ENCODE assay signal across 12 cellular contexts in the genomic region with DNA sequence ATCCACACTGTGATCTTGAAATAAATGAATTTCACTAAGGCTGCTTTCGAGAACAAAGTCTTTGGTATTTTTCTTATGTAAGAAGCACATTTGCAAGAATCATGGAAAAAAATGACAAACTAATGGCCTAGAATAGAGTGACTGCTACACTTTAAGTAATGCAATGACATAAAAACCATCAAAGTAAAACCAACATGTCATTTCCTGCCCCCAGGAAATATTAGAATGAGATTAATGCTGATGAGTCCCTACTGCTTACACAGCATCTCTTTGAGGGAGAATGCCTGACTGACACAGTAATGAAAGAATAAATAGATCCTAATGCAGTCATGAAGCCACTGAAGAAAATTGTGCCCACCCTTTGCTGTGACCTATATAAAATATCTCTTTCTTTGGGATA.
"Had no signal": no experiment of that assay in that cellular context is flagged by ENCODE, and none has a peak within 500 bp of the region (broad histone marks: within the 10 kb centered on the region; RNA-seq: fewer than 3 reads in every experiment).

No MANE protein-coding gene starts in this region.

- H3K27ac ChIP-seq: neutrophil, tibial nerve had no signal

- H3K27me3 ChIP-seq: neutrophil, tibial nerve had no signal

- DNase-seq: activated CD4-positive, alpha-beta T cell treated with anti-CD3 and anti-CD28 coated beads, Interleukin-2, amount 50 U/mL, for 4 hours; activated CD4-positive, CD25-positive, alpha-beta regulatory T cell treated with anti-CD3 and anti-CD28 coated beads, Interleukin-2, amount 50 U/mL, for 72 hours; activated T-cell treated with anti-CD3 and anti-CD28 coated beads, Interleukin-2, amount 50 U/mL, for 1 hour; endodermal cell; erythroblast; hypothalamus; naive thymus-derived CD4-positive, alpha-beta T cell; posterior cingulate gyrus; right cardiac atrium; stimulated activated naive B cell treated with anti-CD40 and anti-IgM and Interleukin-4, amounts not matched to agents 10 μg/mL and 1 μg/mL and 100 μg/mL, for 72 hours had no signal

- H3K4me3 ChIP-seq: tibial nerve had no signal

- ATAC-seq: naive thymus-derived CD4-positive, alpha-beta T cell; right cardiac atrium; stimulated activated naive B cell treated with anti-CD40 and anti-IgM and Interleukin-4, amounts not matched to agents 10 μg/mL and 1 μg/mL and 100 μg/mL, for 72 hours had no signal

- H3K36me3 ChIP-seq: neutrophil, tibial nerve had no signal

- H3K9me3 ChIP-seq: neutrophil, tibial nerve had no signal

- H3K4me1 ChIP-seq: tibial nerve had no signal
